In the genomic region with DNA sequence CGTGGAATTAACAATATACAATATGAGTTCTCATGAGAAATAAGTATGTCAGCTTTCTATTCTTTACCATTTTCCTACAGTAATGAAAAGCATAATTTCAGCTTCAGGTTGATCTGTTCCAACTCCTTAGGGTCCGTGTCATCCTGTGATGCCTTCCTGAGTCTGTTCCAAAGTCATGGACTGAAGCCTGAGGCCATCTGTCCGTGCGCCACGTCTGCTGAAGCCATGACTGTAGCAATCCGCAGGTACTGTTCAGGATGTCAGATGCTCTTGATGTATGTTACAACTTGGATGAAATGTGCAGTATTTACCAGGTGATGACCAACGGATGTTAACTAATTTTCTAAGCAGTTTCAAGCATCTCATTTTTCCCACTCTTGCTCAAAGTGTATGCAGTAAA, we compare ENCODE assay signal across 20 cellular contexts.
"Had no signal": no experiment of that assay in that cellular context is flagged by ENCODE, and none has a peak within 500 bp of the region (broad histone marks: within the 10 kb centered on the region; RNA-seq: fewer than 3 reads in every experiment).

No MANE protein-coding gene starts in this region.

- H3K9me3 Mint-ChIP-seq: naive thymus-derived CD4-positive, alpha-beta T cell had no signal

- ATAC-seq: esophagus mucosa; gastrocnemius medialis; heart right ventricle; left colon; left lobe of liver; lower lobe of right lung; naive thymus-derived CD4-positive, alpha-beta T cell had no signal

- H3K27me3 Mint-ChIP-seq: naive thymus-derived CD4-positive, alpha-beta T cell had no signal

- H3K4me3 Mint-ChIP-seq: naive thymus-derived CD4-positive, alpha-beta T cell had no signal

- DNase-seq: dermis blood vessel endothelial cell; effector CD4-positive, alpha-beta T cell; effector memory CD4-positive, alpha-beta T cell; erythroblast; esophagus squamous epithelium; foreskin fibroblast; foreskin melanocyte; gastrocnemius medialis; glutamatergic neuron; head of caudate nucleus; heart right ventricle; hippocampal formation; left colon; left ventricle myocardium inferior; lower lobe of right lung; mesendoderm; midbrain; naive thymus-derived CD4-positive, alpha-beta T cell had no signal
